Comparison of ENCODE assay signal across 21 cellular contexts in the genomic region with DNA sequence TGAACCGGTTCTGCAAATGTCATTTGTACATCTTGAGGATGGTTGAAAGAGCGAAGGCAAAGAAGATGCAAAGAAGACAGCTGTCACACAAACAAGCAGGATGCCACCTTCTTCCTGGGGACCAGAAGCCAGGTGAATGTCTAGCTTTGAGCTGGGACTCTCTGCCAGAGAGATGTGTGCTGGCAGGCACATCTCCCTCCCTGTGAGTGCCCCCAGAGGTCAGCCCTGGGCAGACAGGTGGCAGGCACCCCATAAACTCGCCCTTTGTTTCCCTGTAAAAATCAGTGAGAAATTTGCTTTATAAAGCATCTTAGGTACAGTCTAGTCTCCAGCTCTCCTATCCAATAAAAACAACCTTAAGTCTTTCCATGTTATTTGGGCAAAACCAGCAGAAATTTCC. TPM values are rescaled to one million over a fixed set of nuclear protein-coding genes. Genes with fewer than 3 reads are reported as not detected.
A peak's percentile ranks its signal among the peaks of the same experiment; 100 is the strongest.
DNase-seq lines count a peak whose midpoint lies in the region; ATAC-seq and TF ChIP-seq lines count a peak whose summit lies in the region.
"Had no signal": no experiment of that assay in that cellular context is flagged by ENCODE, and none has a peak within 500 bp of the region (broad histone marks: within the 10 kb centered on the region; RNA-seq: fewer than 3 reads in every experiment).

No MANE protein-coding gene starts in this region.

- ATAC-seq in upper lobe of right lung, result no peak
- ATAC-seq in GM19035 (IDR thresholded peaks at IDR 0.05; ENCODE audit: unreplicated experiment), result no peak
- ATAC-seq: A549; CD8-positive, alpha-beta T cell; HCT116 had no signal

- no peak overlapping the region for H2BK20ac ChIP-seq in H9 (ENCODE audit: low read depth, low read length, poor library complexity, severe bottlenecking)

- H3K4me3 Mint-ChIP-seq in H9 (no peak overlapping the region), brain (peak overlapping the region in 2 of 5 experiments; percentile 24 to 66), nephron (peak overlapping the region in 2 of 3 experiments; percentile 19 to 60), osteocyte (ENCODE audit: unreplicated experiment) (no peak overlapping the region)
- H3K4me3 Mint-ChIP-seq: CD4-positive, CD25-positive, alpha-beta regulatory T cell; CD8-positive, alpha-beta T cell had no signal

- H2BK5ac ChIP-seq in H9 (ENCODE audit: insufficient read length, low read length), result no peak overlapping the region

- TF ChIP-seq CTCF in H9 (conservative IDR thresholded peaks at IDR 0.05), result peak; percentile 38
- no peak for TF ChIP-seq CTCF in brain (conservative IDR thresholded peaks at IDR 0.05)
- TF ChIP-seq CTCF in nephron (IDR thresholded peaks at IDR 0.05; ENCODE audit: unreplicated experiment in 3 of 3), result no peak
- TF ChIP-seq CTCF in osteocyte (IDR thresholded peaks at IDR 0.05), result no peak
- TF ChIP-seq CTCF in upper lobe of right lung (IDR thresholded peaks at IDR 0.05), result no peak

- H3K27ac Mint-ChIP-seq in H9, result no peak overlapping the region
- H3K27ac Mint-ChIP-seq in brain, result peak overlapping the region in 3 of 5 experiments; percentile 30 to 50 (median 47)
- H3K27ac Mint-ChIP-seq in nephron, result no peak overlapping the region
- H3K27ac Mint-ChIP-seq in osteocyte (ENCODE audit: unreplicated experiment), result no peak overlapping the region
- H3K27ac Mint-ChIP-seq: CD4-positive, CD25-positive, alpha-beta regulatory T cell; CD8-positive, alpha-beta T cell had no signal

- no peak overlapping the region for H3K18ac ChIP-seq in H9 (ENCODE audit: insufficient read length, low read depth, low read length)

- peaks cover 8% of the 10 kb centered on the region for H3K23me2 ChIP-seq in H9 (ENCODE audit: insufficient read length, low read depth, low read length, poor library complexity, severe bottlenecking)

- H4K91ac ChIP-seq in H9 (ENCODE audit: insufficient read length, low read depth, low read length), result no peak overlapping the region

- no peaks in the 10 kb centered on the region for H3K79me1 ChIP-seq in H9 (ENCODE audit: insufficient read depth, low read depth, low read length, poor library complexity, severe bottlenecking)

- H3K9me3 Mint-ChIP-seq in H9 (no peaks in the 10 kb centered on the region), brain (peaks cover 0 to 46% (median 3%) of the 10 kb centered on the region in 5 experiments), nephron (no peaks in the 10 kb centered on the region), osteocyte (ENCODE audit: unreplicated experiment) (no peaks in the 10 kb centered on the region)
- H3K9me3 Mint-ChIP-seq: CD4-positive, CD25-positive, alpha-beta regulatory T cell; CD8-positive, alpha-beta T cell had no signal

- H4K20me1 ChIP-seq in BLaER1 (no peaks in the 10 kb centered on the region), H9 (ENCODE audit: control insufficient read depth, insufficient read depth, insufficient read length) (no peaks in the 10 kb centered on the region)

- intact Hi-C loops in upper lobe of right lung (cut with DNase I), result no loop called here

- H3K79me2 ChIP-seq in H9 (ENCODE audit: insufficient read depth, low read length), result no peaks in the 10 kb centered on the region

- WGBS in H9 (ENCODE audit: extremely low coverage, insufficient read length, low lambda C conversion rate), result no CpG with 5 or more reads among the region's 3 CpGs

- no peak overlapping the region for H3K23ac ChIP-seq in H9 (ENCODE audit: insufficient read length, low read depth, low read length)

- H3K36me3 Mint-ChIP-seq in H9 (ENCODE audit: insufficient read depth in 1 of 3, low read depth in 3 of 3), result no peaks in the 10 kb centered on the region
- no peaks in the 10 kb centered on the region for H3K36me3 Mint-ChIP-seq in brain
- H3K36me3 Mint-ChIP-seq in nephron (ENCODE audit: low read depth), result no peaks in the 10 kb centered on the region
- no peaks in the 10 kb centered on the region for H3K36me3 Mint-ChIP-seq in osteocyte (ENCODE audit: unreplicated experiment)
- H3K36me3 Mint-ChIP-seq: CD4-positive, CD25-positive, alpha-beta regulatory T cell; CD8-positive, alpha-beta T cell had no signal

- DNase-seq in H9 (no peak), osteocyte (ENCODE audit: extremely low spot score, unreplicated experiment) (no peak), upper lobe of right lung (no peak)
- DNase-seq: 8988T; ACHN; AML-193; BE2C; Caco-2; CD4-positive, CD25-positive, alpha-beta regulatory T cell; CD8-positive, alpha-beta T cell; DMS153; DND-41; GOT3; H7 had no signal

- no peak overlapping the region for H4K5ac ChIP-seq in H9 (ENCODE audit: insufficient read length, low read depth, low read length)

- peaks cover 25% of the 10 kb centered on the region in 2 experiments for H3K4me1 Mint-ChIP-seq in H9
- peaks cover 48% of the 10 kb centered on the region for H3K4me1 Mint-ChIP-seq in brain
- peaks cover 13% of the 10 kb centered on the region for H3K4me1 Mint-ChIP-seq in nephron
- H3K4me1 Mint-ChIP-seq in osteocyte (ENCODE audit: unreplicated experiment), result peaks cover 5% of the 10 kb centered on the region

- no peak overlapping the region for H2BK120ac ChIP-seq in H9 (ENCODE audit: low read depth, low read length, poor library complexity, severe bottlenecking)

- H3K56ac ChIP-seq in H9 (ENCODE audit: insufficient read length, low read depth, low read length), result peak overlapping the region; percentile 14

- peaks cover 19% of the 10 kb centered on the region; the same call in 1 of the 2 replicates for H3K9me3 ChIP-seq in BLaER1
- no peaks in the 10 kb centered on the region for H3K9me3 ChIP-seq in H9 (ENCODE audit: control insufficient read depth, low read depth, low read length)
- H3K9me3 ChIP-seq in upper lobe of right lung, result no peaks in the 10 kb centered on the region
- H3K9me3 ChIP-seq: A549, BE2C had no signal

- no peak overlapping the region for H2AK5ac ChIP-seq in H9 (ENCODE audit: insufficient read length, low read length)

- no peaks in the 10 kb centered on the region for H3K27me3 ChIP-seq in BLaER1
- H3K27me3 ChIP-seq in H9 (ENCODE audit: insufficient read depth, low read length), result no peaks in the 10 kb centered on the region
- peaks cover 40% of the 10 kb centered on the region for H3K27me3 ChIP-seq in upper lobe of right lung

- H3K27me3 Mint-ChIP-seq in H9 (ENCODE audit: low read depth), result peaks cover 32% of the 10 kb centered on the region
- H3K27me3 Mint-ChIP-seq in brain, result peaks cover 30% of the 10 kb centered on the region
- peaks cover 78% of the 10 kb centered on the region for H3K27me3 Mint-ChIP-seq in nephron (ENCODE audit: low read depth)
- peaks cover 19% of the 10 kb centered on the region for H3K27me3 Mint-ChIP-seq in osteocyte (ENCODE audit: unreplicated experiment)

- H3K36me3 ChIP-seq in BLaER1 (no peaks in the 10 kb centered on the region), upper lobe of right lung (no peaks in the 10 kb centered on the region)
- H3K36me3 ChIP-seq: BE2C had no signal

- no peak overlapping the region for H4K8ac ChIP-seq in H9 (replicated peaks; ENCODE audit: insufficient read length, low read depth, low read length)

- H3K9ac ChIP-seq in BLaER1 (no peak overlapping the region), H9 (ENCODE audit: extremely low read depth, insufficient read length, low read length) (no peak overlapping the region)

- H3K4me3 ChIP-seq in BLaER1 (no peak overlapping the region), upper lobe of right lung (no peak overlapping the region)
- H3K4me3 ChIP-seq: A549 had no signal

- H3K27ac ChIP-seq in BLaER1 (no peak overlapping the region), H9 (ENCODE audit: insufficient read length, low read depth, low read length) (no peak overlapping the region), upper lobe of right lung (no peak overlapping the region)
- H3K27ac ChIP-seq: A549, C4-2B had no signal

- peaks cover 28% of the 10 kb centered on the region for H3K4me1 ChIP-seq in BLaER1
- H3K4me1 ChIP-seq in H9 (ENCODE audit: insufficient read depth, low read length), result peaks cover 2% of the 10 kb centered on the region; the same call in 1 of the 2 replicates
- no peaks in the 10 kb centered on the region for H3K4me1 ChIP-seq in upper lobe of right lung
- H3K4me1 ChIP-seq: A549, BE2C, Caco-2 had no signal

- H3K4me2 ChIP-seq in BLaER1, result peak overlapping the region; percentile 70
- no peak overlapping the region for H3K4me2 ChIP-seq in H9 (ENCODE audit: insufficient read depth, insufficient read length, low read length)
- H3K4me2 ChIP-seq: A549 had no signal

- no peak overlapping the region for H2BK12ac ChIP-seq in H9 (ENCODE audit: insufficient read length, low read depth, low read length)

- no peak overlapping the region for H2AFZ ChIP-seq in H9 (ENCODE audit: low read length)

- H2BK15ac ChIP-seq in H9 (ENCODE audit: low read depth, low read length), result no peak overlapping the region

- no peak overlapping the region for H3T11ph ChIP-seq in H9 (ENCODE audit: low read length)

- no peak overlapping the region for H3K4ac ChIP-seq in H9 (ENCODE audit: low read depth, low read length)

- no peak overlapping the region for H3K14ac ChIP-seq in H9 (ENCODE audit: insufficient read depth, low read length)

RNA-seq across cellular contexts. Expression of gene TCERG1L, which starts 2.6 kb away (rescaled TPM):
- total RNA-seq in H9 (2021) (3.3 and 3.5 TPM in 2 replicates), osteocyte (not detected in 2 replicates), upper lobe of right lung (not detected)
- polyA plus RNA-seq in brain (ENCODE audit: insufficient read depth, low read depth, low replicate concordance), result 7.8 TPM
- total RNA-seq: Caco-2; CD4-positive, CD25-positive, alpha-beta regulatory T cell had no signal
- polyA plus RNA-seq: A549; CD4-positive, CD25-positive, alpha-beta regulatory T cell had no signal

Comparison
In these comparisons a context has a peak if more than half of its experiments do, and no peak if none do; other contexts are left out.
1. H3K27ac Mint-ChIP-seq: peak in brain (3 of 5); none in H9 (0 of 3), nephron (0 of 3) and osteocyte (single experiment).
2. H3K4me3 Mint-ChIP-seq: peak in nephron (2 of 3); none in H9 (0 of 2) and osteocyte (single experiment).